In the genomic region with DNA sequence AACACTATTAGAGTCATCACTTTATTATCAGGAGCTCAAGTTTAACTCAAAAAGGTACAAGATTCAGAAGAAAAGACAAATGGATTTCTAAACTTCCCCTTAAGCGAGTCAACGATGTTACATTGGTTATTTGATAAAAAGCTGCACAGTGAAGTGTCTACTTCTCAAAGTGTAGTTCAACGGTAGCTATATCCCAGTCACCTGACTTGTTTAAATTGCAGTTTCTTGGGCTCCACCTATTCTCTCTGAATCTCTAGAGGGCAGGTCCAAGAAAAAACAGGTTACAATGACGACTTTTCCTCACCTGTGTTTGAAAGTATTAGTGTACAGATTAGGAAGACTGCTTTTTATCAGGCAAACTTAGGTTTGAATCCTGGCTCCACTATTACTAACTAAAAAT, we compare ENCODE assay signal across 23 cellular contexts.
"Had no signal": no experiment of that assay in that cellular context is flagged by ENCODE, and none has a peak within 500 bp of the region (broad histone marks: within the 10 kb centered on the region; RNA-seq: fewer than 3 reads in every experiment).

No MANE protein-coding gene starts in this region.

- H3K4me3 ChIP-seq: breast epithelium, coronary artery, gastroesophageal sphincter, tibial artery had no signal

- ATAC-seq: activated CD4-positive, alpha-beta T cell treated with anti-CD3 and anti-CD28 coated beads for 36 hours; activated CD8-positive, alpha-beta T cell treated with anti-CD3 and anti-CD28 coated beads for 36 hours; gastroesophageal sphincter; left ventricle myocardium superior; right cardiac atrium had no signal

- H3K9me3 ChIP-seq: breast epithelium, gastroesophageal sphincter, tibial artery had no signal

- H3K36me3 ChIP-seq: breast epithelium, gastroesophageal sphincter, tibial artery had no signal

- H3K4me3 Mint-ChIP-seq: activated B cell treated with CpG ODN at 0.5 μM for 24 hours; activated CD4-positive, alpha-beta T cell treated with anti-CD3 and anti-CD28 coated beads for 36 hours; activated CD8-positive, alpha-beta T cell treated with anti-CD3 and anti-CD28 coated beads for 36 hours; activated naive CD4-positive, alpha-beta T cell treated with anti-CD3 and anti-CD28 coated beads for 36 hours; activated naive CD8-positive, alpha-beta T cell treated with anti-CD3 and anti-CD28 coated beads, Interleukin-2, amount 10 ng/mL, durations not matched to agents 7 days and 5 days; nephron; stimulated activated naive CD8-positive, alpha-beta T cell treated with anti-CD3 and anti-CD28 coated beads, Interleukin-15, Interleukin-2, amounts not matched to agents 100 ng/mL and 50 ng/mL, for 24 hours had no signal

- H3K27ac ChIP-seq: breast epithelium, parathyroid adenoma had no signal

- H3K4me1 Mint-ChIP-seq: nephron had no signal

- H3K27me3 Mint-ChIP-seq: activated B cell treated with CpG ODN at 0.5 μM for 24 hours; activated CD4-positive, alpha-beta T cell treated with anti-CD3 and anti-CD28 coated beads for 36 hours; activated CD8-positive, alpha-beta T cell treated with anti-CD3 and anti-CD28 coated beads for 36 hours; activated naive CD8-positive, alpha-beta T cell treated with anti-CD3 and anti-CD28 coated beads, Interleukin-2, amount 10 ng/mL, durations not matched to agents 7 days and 5 days; stimulated activated naive CD8-positive, alpha-beta T cell treated with anti-CD3 and anti-CD28 coated beads, Interleukin-15, Interleukin-2, amounts not matched to agents 100 ng/mL and 50 ng/mL, for 24 hours had no signal

- H3K27ac Mint-ChIP-seq: activated B cell treated with CpG ODN at 0.5 μM for 24 hours; activated CD4-positive, alpha-beta T cell treated with anti-CD3 and anti-CD28 coated beads for 36 hours; activated naive CD4-positive, alpha-beta T cell treated with anti-CD3 and anti-CD28 coated beads for 36 hours; activated naive CD8-positive, alpha-beta T cell treated with anti-CD3 and anti-CD28 coated beads, Interleukin-2, amount 10 ng/mL, durations not matched to agents 7 days and 5 days; nephron; stimulated activated naive CD8-positive, alpha-beta T cell treated with anti-CD3 and anti-CD28 coated beads, Interleukin-15, Interleukin-2, amounts not matched to agents 100 ng/mL and 50 ng/mL, for 24 hours had no signal

- H3K9me3 Mint-ChIP-seq: activated B cell treated with CpG ODN at 0.5 μM for 24 hours; activated CD8-positive, alpha-beta T cell treated with anti-CD3 and anti-CD28 coated beads for 36 hours; activated naive CD4-positive, alpha-beta T cell treated with anti-CD3 and anti-CD28 coated beads for 36 hours; activated naive CD8-positive, alpha-beta T cell treated with anti-CD3 and anti-CD28 coated beads, Interleukin-2, amount 10 ng/mL, durations not matched to agents 7 days and 5 days; nephron; stimulated activated naive CD8-positive, alpha-beta T cell treated with anti-CD3 and anti-CD28 coated beads, Interleukin-15, Interleukin-2, amounts not matched to agents 100 ng/mL and 50 ng/mL, for 24 hours had no signal

- H3K4me1 ChIP-seq: breast epithelium, parathyroid adenoma had no signal

- DNase-seq: activated B cell treated with CpG ODN at 0.5 μM for 24 hours; activated CD4-positive, alpha-beta T cell treated with anti-CD3 and anti-CD28 coated beads for 36 hours; activated CD8-positive, alpha-beta T cell treated with anti-CD3 and anti-CD28 coated beads for 36 hours; activated naive CD4-positive, alpha-beta T cell treated with anti-CD3 and anti-CD28 coated beads for 36 hours; activated naive CD8-positive, alpha-beta T cell treated with anti-CD3 and anti-CD28 coated beads, Interleukin-2, amount 10 ng/mL, durations not matched to agents 7 days and 5 days; activated T-cell treated with anti-CD3 and anti-CD28 coated beads, Interleukin-2, amount 50 U/mL, for 1 hour; amniotic stem cell; head of caudate nucleus; hypothalamus; left ventricle myocardium superior; mammary epithelial cell; midbrain; right cardiac atrium; stimulated activated CD4-positive, alpha-beta T cell treated with anti-CD3 and anti-CD28 coated beads, Interleukin-12 subunit alpha, Interleukin-12 subunit beta, amount 100 ng/mL, for 4 hours; stimulated activated CD4-positive, alpha-beta T cell treated with anti-CD3 and anti-CD28 coated beads, Interleukin-4, amount 100 ng/mL, for 4 hours; substantia nigra; tibial artery had no signal
